9 cellular contexts compared by ENCODE assay signal in the genomic region with DNA sequence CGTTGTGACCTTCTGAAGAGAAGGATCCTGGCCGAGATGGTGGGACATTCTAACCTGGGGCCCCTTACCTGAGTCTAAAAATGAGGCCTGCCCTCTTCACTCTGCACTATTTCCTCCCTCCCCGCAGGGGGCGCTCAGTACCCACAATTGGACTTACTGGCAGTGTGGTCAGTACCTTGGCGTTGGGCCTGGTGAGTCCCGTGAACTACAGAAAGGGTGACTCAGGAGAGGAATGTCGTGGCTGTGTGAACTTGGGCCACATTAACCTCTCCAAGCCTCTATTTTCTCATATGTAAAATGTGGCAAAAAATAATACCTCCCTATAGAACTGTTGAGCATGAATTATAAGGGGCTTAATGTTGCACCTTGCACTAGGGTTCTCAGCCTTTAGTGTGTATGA. TPM values are rescaled to one million over a fixed set of nuclear protein-coding genes. Genes with fewer than 3 reads are reported as not detected.
DNase-seq lines count a peak whose midpoint lies in the region; ATAC-seq lines count a peak whose summit lies in the region.
"Had no signal": no experiment of that assay in that cellular context is flagged by ENCODE, and none has a peak within 500 bp of the region (broad histone marks: within the 10 kb centered on the region; RNA-seq: fewer than 3 reads in every experiment).

No MANE protein-coding gene starts in this region.

- H2BK12ac ChIP-seq in mesenchymal stem cell (ENCODE audit: low read length in 2 of 2) = peak overlapping the region in 1 of 2 experiments; percentile 93

- H2BK5ac ChIP-seq in mesenchymal stem cell (ENCODE audit: low read depth, low read length, poor library complexity, severe bottlenecking) = no peak overlapping the region

- H3K4ac ChIP-seq in mesenchymal stem cell (ENCODE audit: low read depth in 1 of 2, low read length in 2 of 2) = no peak overlapping the region

- H3K9me3 ChIP-seq in effector memory CD4-positive, alpha-beta T cell (ENCODE audit: control insufficient read depth, low read length) = no peaks in the 10 kb centered on the region
- H3K9me3 ChIP-seq in mesenchymal stem cell (ENCODE audit: control insufficient read depth, low read length) = no peaks in the 10 kb centered on the region

- peaks cover 14% of the 10 kb centered on the region for H3K4me1 ChIP-seq in effector memory CD4-positive, alpha-beta T cell (ENCODE audit: control insufficient read depth, insufficient read depth, low read length, poor library complexity, severe bottlenecking)
- H3K4me1 ChIP-seq in mesenchymal stem cell (ENCODE audit: control insufficient read depth, insufficient read depth, low read depth, low read length) = peaks cover 12% of the 10 kb centered on the region

- H3K27me3 ChIP-seq in effector memory CD4-positive, alpha-beta T cell (replicated peaks; ENCODE audit: control insufficient read depth, insufficient read depth, low read length, poor library complexity, severe bottlenecking) = no peaks in the 10 kb centered on the region
- H3K27me3 ChIP-seq in mesenchymal stem cell (ENCODE audit: control insufficient read depth in 1 of 2, insufficient read depth in 1 of 2, low read length in 2 of 2) = no peaks in the 10 kb centered on the region

- H3K23ac ChIP-seq in mesenchymal stem cell (ENCODE audit: low read length in 2 of 2) = no peak overlapping the region

- DNase-seq in Caki2 (ENCODE audit: low read depth) (peak; percentile 83), NCI-H82 treated with DMSO at 0.1 percent for 48 hours (lab: John Stamatoyannopoulos, UW; ENCODE audit: unreplicated experiment) (peak; percentile 12), mesenchymal stem cell (peak; percentile 96)
- DNase-seq in activated CD8-positive, alpha-beta memory T cell treated with anti-CD3 and anti-CD28 coated beads for 1 hour (ENCODE audit: extremely low read depth in 1 of 2, low read depth in 1 of 2) = peak; percentile 27 to 57
- DNase-seq in effector memory CD4-positive, alpha-beta T cell = peak; percentile 34 to 56 (median 44)
- peak; percentile 51 for DNase-seq in stimulated activated CD8-positive, alpha-beta memory T cell treated with anti-CD3 and anti-CD28 coated beads, Interleukin-12 subunit alpha, Interleukin-12 subunit beta, amount 100 ng/mL, for 1 hour (ENCODE audit: low read depth)

- H3K18ac ChIP-seq in mesenchymal stem cell (ENCODE audit: low read depth in 1 of 2, low read length in 2 of 2) = peak overlapping the region in 1 of 2 experiments; percentile 24

- H3K14ac ChIP-seq in mesenchymal stem cell (ENCODE audit: low read length in 2 of 2) = no peak overlapping the region

- H3K9ac ChIP-seq in mesenchymal stem cell (ENCODE audit: low read length) = peak overlapping the region; percentile 86

- H2AK5ac ChIP-seq in mesenchymal stem cell (ENCODE audit: low read length, severe bottlenecking) = no peak overlapping the region

- in situ Hi-C loops in Caki2 (cut with HindIII; ENCODE audit: low pct_unique_long_range_greater_than_20kb, low sequenced_read_pairs) = no loop called here

- 4% methylated on average over 4 of the region's 7 CpGs for WGBS in mesenchymal stem cell

- H3K36me3 ChIP-seq in effector memory CD4-positive, alpha-beta T cell (ENCODE audit: control insufficient read depth, insufficient read depth, low read length) = peaks cover 30% of the 10 kb centered on the region
- peaks cover 42 to 47% of the 10 kb centered on the region in 2 experiments for H3K36me3 ChIP-seq in mesenchymal stem cell (ENCODE audit: control insufficient read depth in 1 of 2, insufficient read depth in 2 of 2, low read depth in 1 of 2, low read length in 2 of 2)

- no peak overlapping the region for H2BK15ac ChIP-seq in mesenchymal stem cell (ENCODE audit: low read depth, poor library complexity, severe bottlenecking)

- peak; percentile 33 for ATAC-seq in HG02610 (IDR thresholded peaks at IDR 0.05; ENCODE audit: unreplicated experiment)
- ATAC-seq in HG02840 (IDR thresholded peaks at IDR 0.05; ENCODE audit: low FRiP score, unreplicated experiment) = no peak

- no peak overlapping the region for H3K27ac ChIP-seq in effector memory CD4-positive, alpha-beta T cell (ENCODE audit: insufficient read depth, low read length, poor library complexity, severe bottlenecking)
- H3K27ac ChIP-seq in mesenchymal stem cell (ENCODE audit: low read length, poor library complexity, severe bottlenecking) = peak overlapping the region; percentile 40

- H3K79me1 ChIP-seq in mesenchymal stem cell (replicated peaks; ENCODE audit: low read length, poor library complexity, severe bottlenecking) = peaks cover 25% of the 10 kb centered on the region

- H2AFZ ChIP-seq in mesenchymal stem cell (ENCODE audit: low read depth, low read length) = no peak overlapping the region

- no peak overlapping the region for H3K4me3 ChIP-seq in effector memory CD4-positive, alpha-beta T cell (ENCODE audit: insufficient read depth, low read depth, low read length, poor library complexity, severe bottlenecking)
- H3K4me3 ChIP-seq in mesenchymal stem cell (ENCODE audit: insufficient read depth in 1 of 2, low read depth in 1 of 2, low read length in 2 of 2) = peak overlapping the region in 1 of 2 experiments; percentile 19

- no peak overlapping the region for H4K8ac ChIP-seq in mesenchymal stem cell (ENCODE audit: low read length)

- H4K91ac ChIP-seq in mesenchymal stem cell (ENCODE audit: low read length) = no peak overlapping the region

- no peak overlapping the region for H3K4me2 ChIP-seq in mesenchymal stem cell (ENCODE audit: low read length, poor library complexity, severe bottlenecking)

- no peak overlapping the region for H2BK120ac ChIP-seq in mesenchymal stem cell (ENCODE audit: low read depth, low read length)

RNA-seq across cellular contexts. Expression of a gene that starts 3.9 kb away (rescaled TPM):
- 31.4 and 41.4 TPM in 2 replicates for total RNA-seq in Caki2 (2014; rRNA removed; shearing (Covaris generic); ENCODE audit: low replicate concordance)
- polyA plus RNA-seq in mesenchymal stem cell (2013, experiment 1 of 2) = 9.6 TPM
- polyA plus RNA-seq in mesenchymal stem cell (2013, experiment 2 of 2) = 9.3 TPM

RNA-seq across cellular contexts. Expression of a gene that starts 13.8 kb away (rescaled TPM):
- total RNA-seq in Caki2 (2014; rRNA removed; shearing (Covaris generic); ENCODE audit: low replicate concordance) = not detected in 2 replicates
- not detected for polyA plus RNA-seq in mesenchymal stem cell (2013, experiment 1 of 2)
- polyA plus RNA-seq in mesenchymal stem cell (2013, experiment 2 of 2) = not detected
- total RNA-seq: activated CD8-positive, alpha-beta memory T cell treated with anti-CD3 and anti-CD28 coated beads for 36 hours had no signal

RNA-seq across cellular contexts. Expression of a gene that starts 25.7 kb away (rescaled TPM):
- 1.1 and 9.3 TPM in 2 replicates for total RNA-seq in Caki2 (2014; rRNA removed; shearing (Covaris generic); ENCODE audit: low replicate concordance)
- polyA plus RNA-seq in mesenchymal stem cell (2013, experiment 1 of 2) = 0.23 TPM
- 0.03 TPM for polyA plus RNA-seq in mesenchymal stem cell (2013, experiment 2 of 2)

RNA-seq across cellular contexts. Expression of a gene that starts 50.0 kb away (rescaled TPM):
- total RNA-seq in Caki2 (2014; rRNA removed; shearing (Covaris generic); ENCODE audit: low replicate concordance) = 0.07 and 0.32 TPM in 2 replicates
- polyA plus RNA-seq in mesenchymal stem cell (2013, experiment 1 of 2) = 0.01 TPM
- polyA plus RNA-seq in mesenchymal stem cell (2013, experiment 2 of 2) = not detected
- total RNA-seq: activated CD8-positive, alpha-beta memory T cell treated with anti-CD3 and anti-CD28 coated beads for 36 hours had no signal

RNA-seq across cellular contexts. Expression of a gene that starts 56.5 kb away (rescaled TPM):
- total RNA-seq in Caki2 (2014; rRNA removed; shearing (Covaris generic); ENCODE audit: low replicate concordance) = 33.1 and 62.2 TPM in 2 replicates
- 34.3 TPM for polyA plus RNA-seq in mesenchymal stem cell (2013, experiment 1 of 2)
- 31.7 TPM for polyA plus RNA-seq in mesenchymal stem cell (2013, experiment 2 of 2)

Comparison
In these comparisons a context has a peak if more than half of its experiments do, and no peak if none do; other contexts are left out.
1. DNase-seq: peak in every context shown above with its lines; median percentile 96 in mesenchymal stem cell; 83 in Caki2; 51 in stimulated activated CD8-positive, alpha-beta memory T cell treated with anti-CD3 and anti-CD28 coated beads, Interleukin-12 subunit alpha, Interleukin-12 subunit beta, amount 100 ng/mL, for 1 hour; 44 in effector memory CD4-positive, alpha-beta T cell; 42 in activated CD8-positive, alpha-beta memory T cell treated with anti-CD3 and anti-CD28 coated beads for 1 hour; 12 in NCI-H82 treated with DMSO at 0.1 percent for 48 hours.